ENCODE assay signal across 1 cellular context in the genomic region with DNA sequence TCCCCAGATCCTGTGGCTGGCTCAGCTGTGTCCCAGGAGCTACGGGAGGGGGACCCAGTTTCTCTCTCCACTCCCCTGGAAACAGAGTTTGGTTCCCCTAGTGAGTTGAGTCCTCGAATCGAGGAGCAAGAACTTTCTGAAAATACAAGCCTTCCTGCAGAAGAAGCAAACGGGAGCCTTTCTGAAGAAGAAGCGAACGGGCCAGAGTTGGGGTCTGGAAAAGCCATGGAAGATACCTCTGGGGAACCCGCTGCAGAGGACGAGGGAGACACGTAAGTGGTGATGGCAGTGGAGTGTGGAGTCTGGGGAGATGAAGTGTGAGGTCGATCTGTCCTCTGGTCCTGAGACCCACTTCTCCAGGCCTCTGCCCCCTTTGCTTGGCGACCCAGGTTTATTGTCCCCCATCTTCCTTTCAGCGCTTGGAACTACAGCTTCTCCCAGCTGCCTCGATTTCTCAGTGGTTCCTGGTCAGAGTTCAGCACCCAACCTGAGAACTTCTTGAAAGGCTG.
TF ChIP-seq lines count a peak whose summit lies in the region.

No MANE protein-coding gene starts in this region.

TF ChIP-seq in HEK293, 187 proteins besides CTCF, POLR2A, EP300 and RAD21 (continued from another document):
- TF ChIP-seq, protein P1, sequence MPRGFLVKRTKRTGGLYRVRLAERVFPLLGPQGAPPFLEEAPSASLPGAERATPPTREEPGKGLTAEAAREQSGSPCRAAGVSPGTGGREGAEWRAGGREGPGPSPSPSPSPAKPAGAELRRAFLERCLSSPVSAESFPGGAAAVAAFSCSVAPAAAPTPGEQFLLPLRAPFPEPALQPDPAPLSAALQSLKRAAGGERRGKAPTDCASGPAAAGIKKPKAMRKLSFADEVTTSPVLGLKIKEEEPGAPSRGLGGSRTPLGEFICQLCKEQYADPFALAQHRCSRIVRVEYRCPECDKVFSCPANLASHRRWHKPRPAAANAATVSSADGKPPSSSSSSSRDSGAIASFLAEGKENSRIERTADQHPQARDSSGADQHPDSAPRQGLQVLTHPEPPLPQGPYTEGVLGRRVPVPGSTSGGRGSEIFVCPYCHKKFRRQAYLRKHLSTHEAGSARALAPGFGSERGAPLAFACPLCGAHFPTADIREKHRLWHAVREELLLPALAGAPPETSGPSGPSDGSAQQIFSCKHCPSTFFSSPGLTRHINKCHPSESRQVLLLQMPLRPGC (tag by site-specific recombination; IDR thresholded peaks at IDR 0.05): no peak
- no peak for TF ChIP-seq ZNF214 (tag by site-specific recombination; IDR thresholded peaks at IDR 0.05; ENCODE audit: borderline replicate concordance)
- no peak for TF ChIP-seq ZNF610 (tag by site-specific recombination; IDR thresholded peaks at IDR 0.05; ENCODE audit: borderline replicate concordance)
- TF ChIP-seq ZNF155 (tag by site-specific recombination; IDR thresholded peaks at IDR 0.05): no peak
- TF ChIP-seq ZNF785 (tag by site-specific recombination; IDR thresholded peaks at IDR 0.05): no peak
- no peak for TF ChIP-seq TRIM28 (IDR thresholded peaks at IDR 0.05; ENCODE audit: borderline replicate concordance, low read length)
